ENCODE assay signal across 8 cellular contexts in the genomic region with DNA sequence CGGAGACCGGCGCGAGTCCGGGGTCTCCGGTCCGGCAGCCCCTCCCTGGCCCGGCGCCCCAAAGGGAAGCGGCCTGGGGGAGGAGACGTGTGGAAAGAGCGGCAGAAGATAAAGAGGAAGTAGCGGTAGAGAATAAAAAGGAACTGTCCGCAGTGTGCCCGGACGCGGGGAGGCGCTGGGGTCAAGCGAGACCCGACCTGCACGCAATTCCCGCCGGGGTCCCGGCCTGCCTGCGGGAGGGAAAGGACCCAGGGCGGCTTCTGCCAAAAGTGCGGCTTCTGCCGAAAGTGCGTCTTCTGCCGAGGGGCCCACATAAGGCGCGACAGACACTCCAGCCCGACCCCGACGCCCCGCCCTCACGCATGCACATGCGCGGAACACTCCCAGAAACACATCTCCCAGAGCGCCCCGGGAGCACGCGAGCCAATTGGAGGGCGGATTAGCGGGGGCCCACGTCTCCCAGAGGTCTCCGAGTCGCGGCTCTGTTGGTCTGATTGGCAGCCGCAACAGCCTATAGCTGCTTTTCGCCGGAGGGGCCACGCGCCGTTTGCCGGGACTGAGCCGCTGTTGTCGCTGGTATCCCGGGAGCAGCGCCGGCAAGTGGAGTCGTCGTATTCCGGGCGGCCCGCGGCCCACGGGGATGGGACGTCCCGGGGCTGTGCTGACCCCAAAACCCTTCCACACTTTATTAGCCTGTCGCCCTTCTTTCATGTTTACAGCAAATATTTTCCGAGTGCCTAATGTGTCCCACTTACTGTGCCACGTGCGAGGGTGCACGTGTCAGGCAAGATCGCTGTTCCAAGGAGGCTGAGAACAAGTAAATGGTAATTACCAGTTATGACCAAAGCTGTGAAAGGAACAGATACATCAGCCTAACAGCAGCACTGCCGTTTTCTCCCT. TPM values are rescaled to one million over a fixed set of nuclear protein-coding genes. Genes with fewer than 3 reads are reported as not detected.
DNase-seq lines count a peak whose midpoint lies in the region; TF ChIP-seq lines count a peak whose summit lies in the region.

No MANE protein-coding gene starts in this region.

- in situ Hi-C loops in G401 (cut with HindIII; ENCODE audit: low sequenced_read_pairs): no loop called here

- peaks cover 3% of the 10 kb centered on the region for H3K23me2 ChIP-seq in H9 (ENCODE audit: insufficient read length, low read depth, low read length, poor library complexity, severe bottlenecking)

- no peaks in the 10 kb centered on the region for H3K36me3 ChIP-seq in neuron (ENCODE audit: insufficient read depth, low read length)
- H3K36me3 ChIP-seq in subcutaneous abdominal adipose tissue (ENCODE audit: control insufficient read depth in 5 of 5, insufficient read depth in 5 of 5, low read length in 5 of 5): peaks cover 0 to 18% (median 4%) of the 10 kb centered on the region in 5 donors

- no peak overlapping the region for H3T11ph ChIP-seq in H9 (ENCODE audit: low read length)

- H3K18ac ChIP-seq in H9 (ENCODE audit: insufficient read length, low read depth, low read length): no peak overlapping the region

- H3K4me3 Mint-ChIP-seq in H9: peak overlapping the region; percentile 75 to 86

- H3K56ac ChIP-seq in H9 (ENCODE audit: insufficient read length, low read depth, low read length): no peak overlapping the region

- no peak overlapping the region for H3K14ac ChIP-seq in H9 (ENCODE audit: insufficient read depth, low read length)

- no peak overlapping the region for H4K5ac ChIP-seq in H9 (ENCODE audit: insufficient read length, low read depth, low read length)

- H2BK12ac ChIP-seq in H9 (ENCODE audit: insufficient read length, low read depth, low read length): no peak overlapping the region

- H2BK120ac ChIP-seq in H9 (ENCODE audit: low read depth, low read length, poor library complexity, severe bottlenecking): no peak overlapping the region

- no peak overlapping the region for H2AFZ ChIP-seq in H9 (ENCODE audit: low read length)
- peak overlapping the region; percentile 78 for H2AFZ ChIP-seq in neuron (ENCODE audit: low read depth, low read length)

- no peak overlapping the region for H2AK5ac ChIP-seq in H9 (ENCODE audit: insufficient read length, low read length)

- H2BK5ac ChIP-seq in H9 (ENCODE audit: insufficient read length, low read length): no peak overlapping the region

- no peak overlapping the region for H4K91ac ChIP-seq in H9 (ENCODE audit: insufficient read length, low read depth, low read length)

- H3K9ac ChIP-seq in H9 (ENCODE audit: extremely low read depth, insufficient read length, low read length) (no peak overlapping the region), subcutaneous abdominal adipose tissue (ENCODE audit: low read length in 5 of 5) (peak overlapping the region; percentile 78 to 100 (median 86))

- H3K9me3 ChIP-seq in H9 (ENCODE audit: control insufficient read depth, low read depth, low read length) (no peaks in the 10 kb centered on the region), neuron (ENCODE audit: low read length) (no peaks in the 10 kb centered on the region), subcutaneous abdominal adipose tissue (ENCODE audit: control insufficient read depth in 5 of 5, low read length in 5 of 5) (peaks cover 0 to 29% (median 5%) of the 10 kb centered on the region in 5 donors)

- H3K27ac Mint-ChIP-seq in H9: peak overlapping the region in 1 of 3 experiments; percentile 93; a peak in 2 of 7 replicates

- H3K4me1 ChIP-seq in H9 (ENCODE audit: insufficient read depth, low read length): no peaks in the 10 kb centered on the region
- no peaks in the 10 kb centered on the region for H3K4me1 ChIP-seq in neuron (ENCODE audit: insufficient read depth, low read length)
- H3K4me1 ChIP-seq in subcutaneous abdominal adipose tissue (ENCODE audit: control insufficient read depth in 5 of 5, insufficient read depth in 5 of 5, low read length in 5 of 5): peaks cover 7 to 21% (median 20%) of the 10 kb centered on the region in 5 donors

- DNase-seq in G401 (ENCODE audit: low spot score) (peak; percentile 98), H9 (peak; percentile 99), M059J (ENCODE audit: low read depth) (peak; percentile 98), SHP77 (lab: John Stamatoyannopoulos, UW) (peak; percentile 97 to 98), activated gamma-delta T cell treated with Interleukin-2 at 50 U/mL for 16 hours (peak; percentile 96), foreskin fibroblast (peak; percentile 99)

- peak; percentile 42; the same call in 2 of the 3 replicates for TF ChIP-seq CTCF in H9 (conservative IDR thresholded peaks at IDR 0.05)
- TF ChIP-seq CTCF in foreskin fibroblast (IDR thresholded peaks at IDR 0.05; ENCODE audit: low read depth, low read length): no peak

- H3K4me3 ChIP-seq in foreskin fibroblast (ENCODE audit: low read depth in 1 of 2, low read length in 2 of 2) (peak overlapping the region; percentile 65 to 76), neuron (ENCODE audit: low read length) (peak overlapping the region; percentile 57), subcutaneous abdominal adipose tissue (ENCODE audit: low read depth in 1 of 5, low read length in 5 of 5) (peak overlapping the region; percentile 66 to 82 (median 72))

- H3K27ac ChIP-seq in H9 (ENCODE audit: insufficient read length, low read depth, low read length): no peak overlapping the region
- H3K27ac ChIP-seq in subcutaneous abdominal adipose tissue (ENCODE audit: low read depth, low read length): peak overlapping the region; percentile 99

- WGBS in H9 (ENCODE audit: extremely low coverage, insufficient read length, low lambda C conversion rate): no CpG with 5 or more reads among the region's 77 CpGs

- no peaks in the 10 kb centered on the region for H3K36me3 Mint-ChIP-seq in H9 (ENCODE audit: insufficient read depth in 1 of 3, low read depth in 3 of 3)

- H3K27me3 ChIP-seq in H9 (ENCODE audit: insufficient read depth, low read length) (no peaks in the 10 kb centered on the region; the same call in 1 of the 2 replicates), neuron (ENCODE audit: insufficient read depth, low read length) (no peaks in the 10 kb centered on the region), subcutaneous abdominal adipose tissue (ENCODE audit: control insufficient read depth in 5 of 5, insufficient read depth in 4 of 5, low read length in 5 of 5) (peaks cover 0 to 4% (median 0%) of the 10 kb centered on the region in 5 donors)

- no peak overlapping the region for H4K8ac ChIP-seq in H9 (replicated peaks; ENCODE audit: insufficient read length, low read depth, low read length)

- no peaks in the 10 kb centered on the region for H3K79me2 ChIP-seq in H9 (ENCODE audit: insufficient read depth, low read length)

- H3K79me1 ChIP-seq in H9 (ENCODE audit: insufficient read depth, low read depth, low read length, poor library complexity, severe bottlenecking): no peaks in the 10 kb centered on the region

- no peak overlapping the region for H3K4ac ChIP-seq in H9 (ENCODE audit: low read depth, low read length)

- peak overlapping the region; percentile 90 for H3K4me2 ChIP-seq in H9 (ENCODE audit: insufficient read depth, insufficient read length, low read length)

- H3K23ac ChIP-seq in H9 (ENCODE audit: insufficient read length, low read depth, low read length): no peak overlapping the region

- H3K27me3 Mint-ChIP-seq in H9 (ENCODE audit: low read depth): peaks cover 42% of the 10 kb centered on the region

- no peaks in the 10 kb centered on the region for H4K20me1 ChIP-seq in H9 (ENCODE audit: control insufficient read depth, insufficient read depth, insufficient read length)

- no peak overlapping the region for H2BK20ac ChIP-seq in H9 (ENCODE audit: low read depth, low read length, poor library complexity, severe bottlenecking)

- H2BK15ac ChIP-seq in H9 (ENCODE audit: low read depth, low read length): no peak overlapping the region

- peaks cover 29 to 38% of the 10 kb centered on the region in 2 experiments; a peak in 4 of 5 replicates for H3K9me3 Mint-ChIP-seq in H9

- H3K4me1 Mint-ChIP-seq in H9: peaks cover 3% of the 10 kb centered on the region in 2 experiments

RNA-seq across cellular contexts. Expression of a gene that starts 8.0 kb away (rescaled TPM):
- total RNA-seq in G401 (2014; rRNA removed; shearing (Covaris generic)): not detected in 2 replicates
- not detected in 2 replicates for total RNA-seq in H9 (2021)
- total RNA-seq in M059J (2014; rRNA removed; shearing (Covaris generic)): 0.39 TPM in 1 of 2 replicates, not detected in the other

RNA-seq across cellular contexts. Expression of a gene that starts 18.9 kb away (rescaled TPM):
- total RNA-seq in G401 (2014; rRNA removed; shearing (Covaris generic)): 87.5 and 117 TPM in 2 replicates
- 35.7 and 36.3 TPM in 2 replicates for total RNA-seq in H9 (2021)
- 37.4 and 48.8 TPM in 2 replicates for total RNA-seq in M059J (2014; rRNA removed; shearing (Covaris generic))

RNA-seq across cellular contexts. Expression of a gene that starts 29.4 kb away (rescaled TPM):
- 9.8 and 10.1 TPM in 2 replicates for total RNA-seq in G401 (2014; rRNA removed; shearing (Covaris generic))
- total RNA-seq in H9 (2021): 14.8 and 14.9 TPM in 2 replicates
- total RNA-seq in M059J (2014; rRNA removed; shearing (Covaris generic)): 10.0 and 17.4 TPM in 2 replicates

RNA-seq across cellular contexts. Expression of a gene that starts 40.8 kb away (rescaled TPM):
- 6.5 and 11.8 TPM in 2 replicates for total RNA-seq in G401 (2014; rRNA removed; shearing (Covaris generic))
- total RNA-seq in H9 (2021): 4.1 and 4.2 TPM in 2 replicates
- total RNA-seq in M059J (2014; rRNA removed; shearing (Covaris generic)): 7.5 and 10.6 TPM in 2 replicates

RNA-seq across cellular contexts. Expression of a gene that starts 40.9 kb away (rescaled TPM):
- 23.0 and 25.4 TPM in 2 replicates for total RNA-seq in G401 (2014; rRNA removed; shearing (Covaris generic))
- total RNA-seq in H9 (2021): 37.9 and 42.4 TPM in 2 replicates
- 16.5 and 22.7 TPM in 2 replicates for total RNA-seq in M059J (2014; rRNA removed; shearing (Covaris generic))
